ENCODE assay signal across 12 cellular contexts in genomic region chr3:31361391-31362273, GRCh38.
A peak's percentile ranks its signal among the peaks of the same experiment; 100 is the strongest.
DNase-seq lines count a peak whose midpoint lies in the region; ATAC-seq lines count a peak whose summit lies in the region.
"Had no signal": no experiment of that assay in that cellular context is flagged by ENCODE, and none has a peak within 500 bp of the region (broad histone marks: within the 10 kb centered on the region; RNA-seq: fewer than 3 reads in every experiment).

No MANE protein-coding gene starts in this region.

- no peaks in the 10 kb centered on the region for H3K79me2 ChIP-seq in ACC112 (ENCODE audit: control insufficient read depth, insufficient read depth, low read length, unreplicated experiment)

- ATAC-seq in HG02981 (IDR thresholded peaks at IDR 0.05; ENCODE audit: unreplicated experiment) = no peak
- no peak for ATAC-seq in HG03175 (IDR thresholded peaks at IDR 0.05; ENCODE audit: unreplicated experiment)

- H3K4ac ChIP-seq in mesenchymal stem cell (ENCODE audit: low read depth in 1 of 2, low read length in 2 of 2) = peak overlapping the region in 1 of 2 experiments; percentile 13

- no peak overlapping the region for H2BK15ac ChIP-seq in mesenchymal stem cell (ENCODE audit: low read depth, poor library complexity, severe bottlenecking)

- H3K36me3 ChIP-seq in ACC112 (ENCODE audit: insufficient read depth, low read length) (no peaks in the 10 kb centered on the region), mesenchymal stem cell (ENCODE audit: control insufficient read depth in 1 of 2, insufficient read depth in 2 of 2, low read depth in 1 of 2, low read length in 2 of 2) (no peaks in the 10 kb centered on the region)

- H2BK120ac ChIP-seq in mesenchymal stem cell (ENCODE audit: low read depth, low read length) = no peak overlapping the region

- 48% methylated on average over 4 of the region's 6 CpGs for WGBS in mesenchymal stem cell

- H2BK5ac ChIP-seq in mesenchymal stem cell (ENCODE audit: low read depth, low read length, poor library complexity, severe bottlenecking) = no peak overlapping the region

- H3K18ac ChIP-seq in mesenchymal stem cell (ENCODE audit: low read depth in 1 of 2, low read length in 2 of 2) = peak overlapping the region in 1 of 2 experiments; percentile 6

- H3K4me1 ChIP-seq in ACC112 (ENCODE audit: control insufficient read depth, insufficient read depth, low read length, unreplicated experiment) = peaks cover 36% of the 10 kb centered on the region
- H3K4me1 ChIP-seq in mesenchymal stem cell (ENCODE audit: control insufficient read depth, insufficient read depth, low read depth, low read length) = peaks cover 2% of the 10 kb centered on the region

- H4K8ac ChIP-seq in mesenchymal stem cell (ENCODE audit: low read length) = no peak overlapping the region

- H3K27me3 ChIP-seq in ACC112 (ENCODE audit: insufficient read depth, low read length) = no peaks in the 10 kb centered on the region
- H3K27me3 ChIP-seq in mesenchymal stem cell (ENCODE audit: control insufficient read depth in 1 of 2, insufficient read depth in 1 of 2, low read length in 2 of 2) = no peaks in the 10 kb centered on the region

- H2AFZ ChIP-seq in ACC112 (ENCODE audit: low read length, unreplicated experiment) = peak overlapping the region; percentile 82
- H2AFZ ChIP-seq in mesenchymal stem cell (ENCODE audit: low read depth, low read length) = no peak overlapping the region
- H2AFZ ChIP-seq: PC-9 had no signal

- H2AK5ac ChIP-seq in mesenchymal stem cell (ENCODE audit: low read length, severe bottlenecking) = no peak overlapping the region

- H3K14ac ChIP-seq in mesenchymal stem cell (ENCODE audit: low read length in 2 of 2) = no peak overlapping the region

- DNase-seq in HS-5 (ENCODE audit: low read depth) (peak; percentile 80), astrocyte of the hippocampus (ENCODE audit: low read depth, low spot score) (peak; percentile 36), mesenchymal stem cell (peak; percentile 74), T-helper 9 cell (no peak), T-helper 1 cell (no peak)
- DNase-seq: activated CD8-positive, alpha-beta memory T cell treated with anti-CD3 and anti-CD28 coated beads, Interleukin-2, amount 50 U/mL, for 4 hours; aorta; PC-9 had no signal

- H3K9ac ChIP-seq in mesenchymal stem cell (ENCODE audit: low read length) = peak overlapping the region; percentile 64

- H3K4me3 ChIP-seq in ACC112 (ENCODE audit: low read depth, low read length) (peak overlapping the region; percentile 64), mesenchymal stem cell (ENCODE audit: insufficient read depth in 1 of 2, low read depth in 1 of 2, low read length in 2 of 2) (peak overlapping the region in 1 of 2 experiments; percentile 34)
- H3K4me3 ChIP-seq: PC-9 had no signal

- no peaks in the 10 kb centered on the region for H3K79me1 ChIP-seq in mesenchymal stem cell (replicated peaks; ENCODE audit: low read length, poor library complexity, severe bottlenecking)

- H4K91ac ChIP-seq in mesenchymal stem cell (ENCODE audit: low read length) = no peak overlapping the region

- H3K27ac ChIP-seq in ACC112 (ENCODE audit: low read depth, low read length) = peak overlapping the region; percentile 72
- H3K27ac ChIP-seq in mesenchymal stem cell (ENCODE audit: low read length, poor library complexity, severe bottlenecking) = peak overlapping the region; percentile 60
- H3K27ac ChIP-seq: epithelial cell of prostate, PC-9 had no signal

- H3K9me3 ChIP-seq in mesenchymal stem cell (ENCODE audit: control insufficient read depth, low read length) = no peaks in the 10 kb centered on the region

- no peak overlapping the region for H3K23ac ChIP-seq in mesenchymal stem cell (ENCODE audit: low read length in 2 of 2)

- no peak overlapping the region for H3K4me2 ChIP-seq in mesenchymal stem cell (ENCODE audit: low read length, poor library complexity, severe bottlenecking)
- H3K4me2 ChIP-seq: PC-9 had no signal

- peak overlapping the region in 1 of 2 experiments; percentile 45 for H2BK12ac ChIP-seq in mesenchymal stem cell (ENCODE audit: low read length in 2 of 2)

Comparison
In these comparisons a context has a peak if more than half of its experiments do, and no peak if none do; other contexts are left out.
1. DNase-seq: peak in HS-5 (single experiment), astrocyte of the hippocampus (single experiment) and mesenchymal stem cell (single experiment); none in T-helper 9 cell (single experiment) and T-helper 1 cell (0 of 5).